In genomic region chr11:14336507-14337503, GRCh38 we compare ENCODE assay signal across 9 cellular contexts. TPM values are rescaled to one million over a fixed set of nuclear protein-coding genes. Genes with fewer than 3 reads are reported as not detected.
DNase-seq lines count a peak whose midpoint lies in the region; ATAC-seq and TF ChIP-seq lines count a peak whose summit lies in the region.
"Had no signal": no experiment of that assay in that cellular context is flagged by ENCODE, and none has a peak within 500 bp of the region (broad histone marks: within the 10 kb centered on the region; RNA-seq: fewer than 3 reads in every experiment).

No MANE protein-coding gene starts in this region.

- peaks cover 0 to 25% (median 7%) of the 10 kb centered on the region in 4 donors for H3K4me1 ChIP-seq in tibial artery

- no peaks in the 10 kb centered on the region for H3K27me3 ChIP-seq in CD4-positive, alpha-beta T cell (ENCODE audit: control insufficient read depth, insufficient read depth, low read length)
- no peaks in the 10 kb centered on the region for H3K27me3 ChIP-seq in tibial artery

- H3K4me1 Mint-ChIP-seq in CD4-positive, alpha-beta T cell (ENCODE audit: low read depth), result peaks cover 27% of the 10 kb centered on the region
- peaks cover 71% of the 10 kb centered on the region for H3K4me1 Mint-ChIP-seq in activated naive CD8-positive, alpha-beta T cell treated with anti-CD3 and anti-CD28 coated beads, Interleukin-2, amount 50 U/mL, for 24 hours

- no peaks in the 10 kb centered on the region for H3K36me3 ChIP-seq in tibial artery

- ATAC-seq in CD4-positive, alpha-beta T cell (ENCODE audit: poor library complexity), result peak; percentile 43
- ATAC-seq in HG03442 (IDR thresholded peaks at IDR 0.05; ENCODE audit: unreplicated experiment), result peak; percentile 47
- ATAC-seq in activated naive CD8-positive, alpha-beta T cell treated with anti-CD3 and anti-CD28 coated beads, Interleukin-2, amount 50 U/mL, for 24 hours, result peak; percentile 99
- no peak for ATAC-seq in HG02759 (IDR thresholded peaks at IDR 0.05; ENCODE audit: unreplicated experiment)

- H3K9me3 ChIP-seq in CD4-positive, alpha-beta T cell (ENCODE audit: control insufficient read depth, low read length), result peaks cover 15% of the 10 kb centered on the region
- peaks cover 0 to 5% (median 0%) of the 10 kb centered on the region in 3 donors for H3K9me3 ChIP-seq in tibial artery

- no peak for DNase-seq in CD4-positive, alpha-beta T cell
- no peak for DNase-seq in activated naive CD8-positive, alpha-beta T cell treated with anti-CD3 and anti-CD28 coated beads, Interleukin-2, amount 50 U/mL, for 24 hours
- DNase-seq in kidney tubule cell (ENCODE audit: low spot score) (peak; percentile 93), tibial artery (no peak), DMS79 (lab: John Stamatoyannopoulos, UW) (no peak)
- no peak for DNase-seq in stimulated activated CD4-positive, alpha-beta T cell treated with anti-CD3 and anti-CD28 coated beads, Interleukin-1b, Interleukin-23, amount 100 ng/mL, for 48 hours
- DNase-seq: stimulated activated CD4-positive, alpha-beta T cell treated with anti-CD3 and anti-CD28 coated beads, Interleukin-12 subunit alpha, Interleukin-12 subunit beta, amount 100 ng/mL, for 4 hours had no signal

- no peak overlapping the region for H3K4me3 Mint-ChIP-seq in CD4-positive, alpha-beta T cell
- peak overlapping the region; percentile 25 for H3K4me3 Mint-ChIP-seq in activated naive CD8-positive, alpha-beta T cell treated with anti-CD3 and anti-CD28 coated beads, Interleukin-2, amount 50 U/mL, for 24 hours

- CTCF ChIA-PET in CD4-positive, alpha-beta T cell (lab: Charles Lee), result interaction anchor here (0.7 to 1.3 kb wide), 3 partner anchors 9 to 118 kb away, joined by 3 to 4 read pairs (median 4); no protein-coding TSS in a partner anchor

- intact Hi-C loops in CD4-positive, alpha-beta T cell (cut with DNase I, micrococcal nuclease), result no loop called here
- intact Hi-C loops in tibial artery (cut with DNase I; ENCODE audit: low total_unique reads), result no loop called here

- TF ChIP-seq CTCF in CD4-positive, alpha-beta T cell (IDR thresholded peaks at IDR 0.05), result no peak
- no peak for TF ChIP-seq CTCF in tibial artery (IDR thresholded peaks at IDR 0.05)

- H3K4me3 ChIP-seq in tibial artery, result no peak overlapping the region

- peaks cover 14% of the 10 kb centered on the region for H3K36me3 Mint-ChIP-seq in CD4-positive, alpha-beta T cell (ENCODE audit: low read depth)
- peaks cover 38% of the 10 kb centered on the region for H3K36me3 Mint-ChIP-seq in activated naive CD8-positive, alpha-beta T cell treated with anti-CD3 and anti-CD28 coated beads, Interleukin-2, amount 50 U/mL, for 24 hours (ENCODE audit: low read depth)

- H3K27ac Mint-ChIP-seq in CD4-positive, alpha-beta T cell, result no peak overlapping the region
- peak overlapping the region; percentile 76 for H3K27ac Mint-ChIP-seq in activated naive CD8-positive, alpha-beta T cell treated with anti-CD3 and anti-CD28 coated beads, Interleukin-2, amount 50 U/mL, for 24 hours

- H3K27me3 Mint-ChIP-seq in CD4-positive, alpha-beta T cell, result no peaks in the 10 kb centered on the region
- no peaks in the 10 kb centered on the region for H3K27me3 Mint-ChIP-seq in activated naive CD8-positive, alpha-beta T cell treated with anti-CD3 and anti-CD28 coated beads, Interleukin-2, amount 50 U/mL, for 24 hours

- H3K9me3 Mint-ChIP-seq in CD4-positive, alpha-beta T cell, result peaks cover 12% of the 10 kb centered on the region
- H3K9me3 Mint-ChIP-seq in activated naive CD8-positive, alpha-beta T cell treated with anti-CD3 and anti-CD28 coated beads, Interleukin-2, amount 50 U/mL, for 24 hours, result peaks cover 29% of the 10 kb centered on the region

- POLR2A ChIA-PET in CD4-positive, alpha-beta T cell (lab: Charles Lee), result no interaction called here

- no peak overlapping the region for H3K27ac ChIP-seq in CD4-positive, alpha-beta T cell (ENCODE audit: low read depth, low read length)
- H3K27ac ChIP-seq in tibial artery, result no peak overlapping the region

RNA-seq across cellular contexts. Expression of gene RRAS2, which starts 22.2 kb away (rescaled TPM):
- total RNA-seq in CD4-positive, alpha-beta T cell, result 10 to 100 TPM; 20.7 to 21.2 TPM
